ENCODE assay signal across 10 cellular contexts in genomic region chr1:168920456-168921094, GRCh38.
DNase-seq lines count a peak whose midpoint lies in the region; ATAC-seq, FAIRE-seq and TF ChIP-seq lines count a peak whose summit lies in the region.
"Had no signal": no experiment of that assay in that cellular context is flagged by ENCODE, and none has a peak within 500 bp of the region (broad histone marks: within the 10 kb centered on the region; RNA-seq: fewer than 3 reads in every experiment).

No MANE protein-coding gene starts in this region.

- no peak overlapping the region for H3K4ac ChIP-seq in H1 (replicated peaks; ENCODE audit: insufficient read length, low read depth, low read length)

- H2BK5ac ChIP-seq in H1 (ENCODE audit: low read depth, low read length) = no peak overlapping the region; the same call in 1 of the 2 replicates

- peak; percentile 60 for DNase-seq in M059J (ENCODE audit: low read depth)
- no peak for DNase-seq in H1 (ENCODE audit: low read depth in 1 of 2, low spot score in 2 of 2)
- DNase-seq in HepG2 (ENCODE audit: low spot score) = peak; percentile 70
- DNase-seq in thyroid gland = no peak
- DNase-seq in activated CD4-positive, alpha-beta T cell treated with anti-CD3 and anti-CD28 coated beads for 1 hour = no peak
- DNase-seq in cerebellar cortex (ENCODE audit: low spot score) = no peak
- DNase-seq: colonic mucosa, GDM1 had no signal

- in situ Hi-C loops in HepG2 (cut with HindIII; ENCODE audit: extremely low pct_ligation_motif_present, low pct_unique_long_range_greater_than_20kb) = no loop called here

- no peak overlapping the region for H2AK5ac ChIP-seq in H1 (ENCODE audit: low read depth, low read length)

- no peak overlapping the region for H3K18ac ChIP-seq in H1 (ENCODE audit: extremely low read depth, low read length)

- WGBS in H1 (ENCODE audit: extremely low coverage in 1 of 2, insufficient coverage in 1 of 2, insufficient read length in 1 of 2, insufficient replicate concordance in 2 of 2, low coverage in 1 of 2, low lambda C conversion rate in 2 of 2, missing lambda C conversion rate in 1 of 2), 2 experiments = 95% methylated on average over 6 of the region's 6 CpGs; no CpG with 5 or more reads in 1 of the 2 experiments
- WGBS in HepG2 (ENCODE audit: low lambda C conversion rate) = 42% methylated on average over 6 of the region's 6 CpGs
- 65 to 67% methylated on average over 6 of the region's 6 CpGs for WGBS in thyroid gland, 2 donors

- ATAC-seq in HepG2 (peak; percentile 69; the same call in 2 of the 3 replicates), GM19463 (IDR thresholded peaks at IDR 0.05; ENCODE audit: unreplicated experiment) (no peak), HG03108 (IDR thresholded peaks at IDR 0.05; ENCODE audit: unreplicated experiment) (no peak)

- H2BK120ac ChIP-seq in H1 (replicated peaks; ENCODE audit: low read depth, low read length) = no peak overlapping the region

- TF ChIP-seq EP300 in H1 (IDR thresholded peaks at IDR 0.05; ENCODE audit: borderline replicate concordance in 1 of 2, low read depth in 2 of 2, low read length in 2 of 2) = no peak
- no peak; a peak in 1 of 4 replicates for TF ChIP-seq EP300 in HepG2 (IDR thresholded peaks at IDR 0.05; ENCODE audit: low read depth in 2 of 2, low read length in 2 of 2)
- TF ChIP-seq EP300 in HepG2 (CRISPR knock-in tag; IDR thresholded peaks at IDR 0.05; ENCODE audit: borderline replicate concordance) = no peak

- H3K27me3 ChIP-seq in H1 (replicated peaks in 1 of 4; ENCODE audit: control insufficient read depth in 3 of 4, extremely low read depth in 1 of 4, insufficient read depth in 3 of 4, low read length in 3 of 4) (no peaks in the 10 kb centered on the region), HepG2 (ENCODE audit: control insufficient read depth in 1 of 2, insufficient read depth in 2 of 2, low read length in 2 of 2) (no peaks in the 10 kb centered on the region), thyroid gland (no peaks in the 10 kb centered on the region)
- H3K27me3 ChIP-seq: colonic mucosa had no signal

- H3K4me3 ChIP-seq in H1 (ENCODE audit: extremely low read depth in 1 of 4, insufficient read depth in 2 of 4, low read depth in 3 of 4, low read length in 4 of 4) = no peak overlapping the region
- H3K4me3 ChIP-seq in HepG2 (replicated peaks in 1 of 3; ENCODE audit: insufficient read depth in 1 of 3, low read depth in 2 of 3, low read length in 3 of 3) = no peak overlapping the region
- no peak overlapping the region for H3K4me3 ChIP-seq in thyroid gland (replicated peaks in 1 of 3)
- H3K4me3 ChIP-seq: colonic mucosa had no signal

- H2BK20ac ChIP-seq in H1 (ENCODE audit: low read length) = no peak overlapping the region; the same call in 1 of the 2 replicates

- H3K4me2 ChIP-seq in H1 (ENCODE audit: insufficient read depth in 1 of 2, low read depth in 2 of 2, low read length in 2 of 2) = no peak overlapping the region
- H3K4me2 ChIP-seq in HepG2 (ENCODE audit: low read depth, low read length) = peak overlapping the region; percentile 15; the same call in 1 of the 2 replicates

- H3K36me3 ChIP-seq in H1 (ENCODE audit: control insufficient read depth in 2 of 4, insufficient read depth in 4 of 4, low read length in 3 of 4) (no peaks in the 10 kb centered on the region), HepG2 (replicated peaks in 1 of 2; ENCODE audit: control insufficient read depth in 1 of 2, insufficient read depth in 2 of 2, low read length in 2 of 2) (no peaks in the 10 kb centered on the region), thyroid gland (no peaks in the 10 kb centered on the region)
- H3K36me3 ChIP-seq: colonic mucosa had no signal

- no TSS peak for BruUV-seq in HepG2 (replicated peaks; lab: Mats Ljungman, UMichigan)

- no peak overlapping the region for H3K27ac ChIP-seq in H1 (ENCODE audit: low read depth, low read length)
- H3K27ac ChIP-seq in HepG2 (ENCODE audit: extremely low read length, insufficient read depth, low read length) = peak overlapping the region; percentile 12
- peak overlapping the region in 2 of 3 donors; percentile 7 to 35 for H3K27ac ChIP-seq in thyroid gland
- H3K27ac ChIP-seq: colonic mucosa had no signal

- H3K9me3 ChIP-seq in H1 (ENCODE audit: insufficient read depth in 2 of 2, low read depth in 1 of 2, low read length in 1 of 2) (no peaks in the 10 kb centered on the region), HepG2 (ENCODE audit: low read length) (no peaks in the 10 kb centered on the region), thyroid gland (no peaks in the 10 kb centered on the region)
- H3K9me3 ChIP-seq: colonic mucosa had no signal

- intact Hi-C loops in HepG2 (cut with micrococcal nuclease; ENCODE audit: unreplicated experiment) = no loop called here
- intact Hi-C loops in thyroid gland (cut with DNase I) = no loop called here

- TF ChIP-seq CTCF in H1 (IDR thresholded peaks at IDR 0.05; ENCODE audit: control extremely low read depth in 1 of 3, insufficient read depth in 1 of 3, low read depth in 1 of 3, low read length in 3 of 3) (no peak), HepG2 (CRISPR knock-in tag; IDR thresholded peaks at IDR 0.05) (no peak), thyroid gland (IDR thresholded peaks at IDR 0.05) (no peak)

- H3K56ac ChIP-seq in H1 (replicated peaks; ENCODE audit: insufficient read length, low read depth, low read length) = no peak overlapping the region

- H3K9ac ChIP-seq in H1 (replicated peaks in 1 of 4; ENCODE audit: extremely low read depth in 1 of 4, low read depth in 3 of 4, low read length in 3 of 4) (no peak overlapping the region), HepG2 (ENCODE audit: insufficient read depth, low read depth, low read length) (no peak overlapping the region)

- H2BK12ac ChIP-seq in H1 (ENCODE audit: low read depth, low read length) = peak overlapping the region; percentile 21; the same call in 1 of the 2 replicates

- H3K4me1 ChIP-seq in H1 (replicated peaks in 1 of 4; ENCODE audit: control insufficient read depth in 3 of 4, insufficient read depth in 4 of 4, low read length in 3 of 4) = peaks cover 1 to 20% (median 14%) of the 10 kb centered on the region in 4 experiments; a peak in 4 of 7 replicates
- H3K4me1 ChIP-seq in HepG2 (ENCODE audit: insufficient read depth, low read length) = peaks cover 52% of the 10 kb centered on the region
- no peaks in the 10 kb centered on the region for H3K4me1 ChIP-seq in thyroid gland
- H3K4me1 ChIP-seq: colonic mucosa had no signal

- H4K91ac ChIP-seq in H1 (replicated peaks; ENCODE audit: insufficient read length, low read length) = no peak overlapping the region

- H3K23me2 ChIP-seq in H1 (ENCODE audit: low read depth, low read length) = no peaks in the 10 kb centered on the region

- TF ChIP-seq RAD21 in H1 (IDR thresholded peaks at IDR 0.05 in 1 of 2, conservative IDR thresholded peaks at IDR 0.05 in 1 of 2; ENCODE audit: low read depth in 2 of 2, low read length in 2 of 2) (no peak), HepG2 (CRISPR knock-in tag; IDR thresholded peaks at IDR 0.05) (no peak)

- H4K8ac ChIP-seq in H1 (ENCODE audit: extremely low read depth, insufficient read depth, low read length) = no peak overlapping the region

- FAIRE-seq in H1 (lab: Jason Lieb, UNC) (no peak), HepG2 (lab: Jason Lieb, UNC) (peak; percentile 23)

- H3K79me2 ChIP-seq in H1 (ENCODE audit: control insufficient read depth in 1 of 2, insufficient read depth in 2 of 2, low read length in 2 of 2) (no peaks in the 10 kb centered on the region), HepG2 (ENCODE audit: insufficient read depth, low read length) (no peaks in the 10 kb centered on the region)

- CTCF ChIA-PET in H1 (lab: Charles Lee; ENCODE audit: partially characterized antibody) = no interaction called here
- CTCF ChIA-PET in HepG2 (lab: Yijun Ruan, JAX; ENCODE audit: low intra/inter-chr PET ratio, low total read pairs) = no interaction called here

- no peak for TF ChIP-seq POLR2A in H1 (IDR thresholded peaks at IDR 0.05; ENCODE audit: control extremely low read depth in 1 of 2, low read depth in 2 of 2, low read length in 2 of 2)
- TF ChIP-seq POLR2A in HepG2 (IDR thresholded peaks at IDR 0.05; ENCODE audit: insufficient read depth in 1 of 2, low read depth in 2 of 2, low read length in 2 of 2) = no peak
- no peak for TF ChIP-seq POLR2A in thyroid gland (IDR thresholded peaks at IDR 0.05)

- no peak overlapping the region for H3K14ac ChIP-seq in H1 (ENCODE audit: insufficient read length)

- POLR2A ChIA-PET in H1 (lab: Charles Lee; ENCODE audit: partially characterized antibody) (no interaction called here), HepG2 (lab: Yijun Ruan, JAX) (interaction anchor here (0.9 to 1.7 kb wide), 5 partner anchors 14 to 231 kb away, joined by 3 to 4 read pairs (median 4); no protein-coding TSS in a partner anchor)

- no peak overlapping the region for H4K5ac ChIP-seq in H1 (ENCODE audit: insufficient read length, low read depth, low read length)

- H2AFZ ChIP-seq in H1 (ENCODE audit: low read length) (no peak overlapping the region), HepG2 (ENCODE audit: low read length) (no peak overlapping the region)

- no peak overlapping the region for H3K23ac ChIP-seq in H1 (ENCODE audit: insufficient read length)

- H4K20me1 ChIP-seq in H1 (replicated peaks in 1 of 2; ENCODE audit: control insufficient read depth in 1 of 2, insufficient read depth in 2 of 2, low read length in 2 of 2) (no peaks in the 10 kb centered on the region), HepG2 (ENCODE audit: insufficient read depth, low read length) (no peaks in the 10 kb centered on the region)

- H2BK15ac ChIP-seq in H1 (ENCODE audit: low read length) = no peak overlapping the region

- no peaks in the 10 kb centered on the region for H3K79me1 ChIP-seq in H1 (ENCODE audit: low read depth, low read length)

TF ChIP-seq in H1, 55 proteins besides CTCF, POLR2A, EP300 and RAD21 (continues in another document):
- no peak for TF ChIP-seq EZH2 (IDR thresholded peaks at IDR 0.05; ENCODE audit: low read depth, low read length, severe bottlenecking)
- TF ChIP-seq NRF1 (IDR thresholded peaks at IDR 0.05; ENCODE audit: low read depth, low read length) = no peak
- no peak for TF ChIP-seq E2F6 (IDR thresholded peaks at IDR 0.05)

TF ChIP-seq in HepG2, 621 proteins besides CTCF, POLR2A, EP300 and RAD21 (continues in another document):
- TF ChIP-seq NFRKB (IDR thresholded peaks at IDR 0.05) (no peak), ZMYM3 (CRISPR knock-in tag; IDR thresholded peaks at IDR 0.05) (no peak), ZNF709 (CRISPR knock-in tag; IDR thresholded peaks at IDR 0.05) (no peak), TSC22D2 (CRISPR knock-in tag; IDR thresholded peaks at IDR 0.05; ENCODE audit: borderline replicate concordance) (no peak), ZNF10 (CRISPR knock-in tag; IDR thresholded peaks at IDR 0.05; ENCODE audit: borderline replicate concordance, low read depth) (no peak), ZNF543 (CRISPR knock-in tag; IDR thresholded peaks at IDR 0.05) (no peak), NFIC (IDR thresholded peaks at IDR 0.05; ENCODE audit: low read length) (no peak; the same call in 1 of the 2 replicates), ZMYM4 (CRISPR knock-in tag; IDR thresholded peaks at IDR 0.05) (no peak)
- TF ChIP-seq, protein P1, sequence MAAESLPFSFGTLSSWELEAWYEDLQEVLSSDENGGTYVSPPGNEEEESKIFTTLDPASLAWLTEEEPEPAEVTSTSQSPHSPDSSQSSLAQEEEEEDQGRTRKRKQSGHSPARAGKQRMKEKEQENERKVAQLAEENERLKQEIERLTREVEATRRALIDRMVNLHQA (CRISPR knock-in tag; IDR thresholded peaks at IDR 0.05) = no peak

Comparison
In these comparisons a context has a peak if more than half of its experiments do, and no peak if none do; other contexts are left out.
1. DNase-seq: peak in M059J (single experiment) and HepG2 (single experiment); none in H1 (0 of 2), thyroid gland (0 of 2), activated CD4-positive, alpha-beta T cell treated with anti-CD3 and anti-CD28 coated beads for 1 hour (single experiment) and cerebellar cortex (single experiment).